32 cellular contexts compared by ENCODE assay signal in the genomic region with DNA sequence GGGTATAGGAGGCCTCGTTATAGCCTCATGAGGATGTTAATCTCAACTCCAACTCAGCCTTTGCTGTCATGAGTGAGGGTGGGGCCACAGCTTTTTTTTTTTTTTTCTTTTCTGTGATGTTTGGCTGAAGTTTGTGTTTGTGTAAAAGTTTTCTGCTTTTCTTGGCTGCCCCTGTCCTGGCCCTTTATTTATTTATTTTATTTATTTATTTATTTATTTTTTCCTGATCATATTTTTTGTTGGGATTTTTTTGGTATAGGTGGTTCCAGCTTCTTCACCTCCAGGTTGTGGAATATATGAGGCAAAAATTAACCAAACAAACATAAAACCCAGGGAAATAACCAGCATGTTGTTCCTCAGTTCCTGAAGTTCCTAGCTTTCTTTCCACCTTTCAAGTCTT. TPM values are rescaled to one million over a fixed set of nuclear protein-coding genes. Genes with fewer than 3 reads are reported as not detected.
"Had no signal": no experiment of that assay in that cellular context is flagged by ENCODE, and none has a peak within 500 bp of the region (broad histone marks: within the 10 kb centered on the region; RNA-seq: fewer than 3 reads in every experiment).

No MANE protein-coding gene starts in this region.

- H3K9me3 Mint-ChIP-seq: activated B cell treated with CpG ODN at 0.5 μM for 24 hours; activated CD4-positive, alpha-beta T cell treated with anti-CD3 and anti-CD28 coated beads, Interleukin-2, amount 10 ng/mL, durations not matched to agents 24 days and 14 days; activated naive CD4-positive, alpha-beta T cell treated with anti-CD3 and anti-CD28 coated beads, Interleukin-2, amount 10 ng/mL, durations not matched to agents 7 days and 5 days; activated T-helper 1 cell treated with anti-CD3 and anti-CD28 coated beads, Interleukin-12 subunit alpha, Interleukin-12 subunit beta, Interleukin-2, Interleukin-4 antibody, amounts not matched to agents 30 ng/mL and 10 ng/mL and 1 ng/mL, durations not matched to agents 14 hours and 24 hours and 36 hours; T-helper 1 cell treated with Interleukin-12 subunit alpha and Interleukin-12 subunit beta and Interleukin-4 antibody, amounts not matched to agents 30 μg/mL and 1 μg/mL, for 36 hours had no signal

- H3K27me3 ChIP-seq: ascending aorta, body of pancreas had no signal

- H3K27ac Mint-ChIP-seq: activated B cell treated with CpG ODN at 0.5 μM for 24 hours; activated T-helper 1 cell treated with anti-CD3 and anti-CD28 coated beads, Interleukin-12 subunit alpha, Interleukin-12 subunit beta, Interleukin-2, Interleukin-4 antibody, amounts not matched to agents 30 ng/mL and 10 ng/mL and 1 ng/mL, durations not matched to agents 14 hours and 24 hours and 36 hours had no signal

- H3K4me1 ChIP-seq: ascending aorta, body of pancreas, SJSA1 had no signal

- H3K36me3 ChIP-seq: ascending aorta, SJSA1 had no signal

- ATAC-seq: body of pancreas, SK-N-SH treated with all-trans-retinoic acid at 6 μM for 48 hours had no signal

- H3K9me3 ChIP-seq: ascending aorta, body of pancreas, SJSA1 had no signal

- H3K27me3 Mint-ChIP-seq: activated B cell treated with CpG ODN at 0.5 μM for 24 hours; activated CD4-positive, alpha-beta T cell treated with anti-CD3 and anti-CD28 coated beads, Interleukin-2, amount 10 ng/mL, durations not matched to agents 24 days and 14 days had no signal

- DNase-seq: activated B cell treated with CpG ODN at 0.5 μM for 24 hours; activated CD4-positive, alpha-beta T cell treated with anti-CD3 and anti-CD28 coated beads for 1 hour; activated CD4-positive, alpha-beta T cell treated with anti-CD3 and anti-CD28 coated beads, Interleukin-2, amount 10 ng/mL, durations not matched to agents 24 days and 14 days; activated CD4-positive, alpha-beta T cell treated with anti-CD3 and anti-CD28 coated beads, Interleukin-2, amount 50 U/mL, for 48 hours; activated CD8-positive, alpha-beta memory T cell treated with anti-CD3 and anti-CD28 coated beads, Interleukin-2, amount 50 U/mL, for 4 hours; activated effector memory CD4-positive, alpha-beta T cell treated with anti-CD3 and anti-CD28 coated beads, Interleukin-2, amount 50 U/mL, for 16 hours; activated naive CD4-positive, alpha-beta T cell treated with anti-CD3 and anti-CD28 coated beads, Interleukin-2, amount 10 ng/mL, durations not matched to agents 7 days and 5 days; amniotic stem cell; body of pancreas; central memory CD4-positive, alpha-beta T cell; KG1; MV-4-11; NCI-H1092 treated with DMSO at 0.1 percent for 48 hours; NCI-H1417 treated with DMSO at 0.1 percent for 48 hours; NCI-H1694 treated with DMSO at 0.1 percent for 48 hours; NCI-H2029 treated with DMSO at 0.1 percent for 48 hours; NCI-H345; NCI-H510A; NCI-H526 treated with DMSO at 0.1 percent for 48 hours; NCI-H82; Right ventricle myocardium superior; SW 1271; T-helper 9 cell had no signal

- H3K4me3 ChIP-seq: ascending aorta, body of pancreas, SJSA1 had no signal

- H3K4me3 Mint-ChIP-seq: activated B cell treated with CpG ODN at 0.5 μM for 24 hours; activated CD4-positive, alpha-beta T cell treated with anti-CD3 and anti-CD28 coated beads, Interleukin-2, amount 10 ng/mL, durations not matched to agents 24 days and 14 days; activated naive CD4-positive, alpha-beta T cell treated with anti-CD3 and anti-CD28 coated beads, Interleukin-2, amount 10 ng/mL, durations not matched to agents 7 days and 5 days; activated T-helper 1 cell treated with anti-CD3 and anti-CD28 coated beads, Interleukin-12 subunit alpha, Interleukin-12 subunit beta, Interleukin-2, Interleukin-4 antibody, amounts not matched to agents 30 ng/mL and 10 ng/mL and 1 ng/mL, durations not matched to agents 14 hours and 24 hours and 36 hours; T-helper 1 cell treated with Interleukin-12 subunit alpha and Interleukin-12 subunit beta and Interleukin-4 antibody, amounts not matched to agents 30 μg/mL and 1 μg/mL, for 36 hours had no signal

- H3K4me1 Mint-ChIP-seq: activated B cell treated with CpG ODN at 0.5 μM for 24 hours had no signal

- H3K27ac ChIP-seq: ascending aorta, body of pancreas, RWPE1, SJSA1 had no signal

RNA-seq across cellular contexts. Expression of a gene that starts 8.6 kb away (rescaled TPM):
- total RNA-seq: activated B cell treated with CpG ODN at 0.5 μM for 24 hours, ascending aorta, body of pancreas, bronchial epithelial cell, MCF 10A, OCI-LY7, Right ventricle myocardium superior, SJSA1 had no signal

RNA-seq across cellular contexts. Expression of a gene that starts 23.1 kb away (rescaled TPM):
- total RNA-seq: bronchial epithelial cell, MCF 10A, OCI-LY7, SJSA1 had no signal

RNA-seq across cellular contexts. Expression of a gene that starts 48.6 kb away (rescaled TPM):
- total RNA-seq: MCF 10A had no signal
